ENCODE assay signal across 8 cellular contexts in the genomic region with DNA sequence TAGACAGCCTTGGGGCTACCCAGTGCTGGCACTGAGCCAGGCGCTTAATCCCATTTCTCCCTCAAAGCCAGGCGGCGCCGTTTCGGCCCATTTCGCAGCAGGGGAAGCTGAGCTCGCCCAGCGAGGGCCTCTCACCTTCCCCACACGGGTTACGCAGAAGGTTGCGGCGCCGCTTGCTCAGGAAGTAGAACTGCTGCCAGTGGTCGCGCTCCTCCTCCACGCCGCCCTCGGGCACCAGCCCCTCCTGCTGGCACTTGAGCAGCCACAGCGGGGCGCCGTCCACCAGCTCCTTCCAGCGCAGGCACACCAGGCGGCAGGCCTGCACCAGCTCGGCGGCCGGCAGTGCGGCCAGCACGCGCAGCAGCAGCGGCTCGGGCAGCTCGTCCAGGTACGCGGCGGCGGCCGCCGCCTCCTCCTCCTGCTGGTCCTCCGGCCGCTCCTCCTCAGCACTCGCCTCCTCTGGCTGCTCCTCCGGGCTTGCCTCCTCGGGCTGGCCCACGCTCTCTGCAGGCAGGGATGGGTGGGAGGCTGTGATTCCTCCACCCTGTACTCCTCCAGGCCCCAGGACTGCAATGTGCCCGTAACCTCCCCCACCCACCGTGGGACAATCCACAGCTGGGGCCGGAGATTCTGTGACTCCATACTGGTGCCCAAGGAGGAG. TPM values are rescaled to one million over a fixed set of nuclear protein-coding genes. Genes with fewer than 3 reads are reported as not detected.
DNase-seq lines count a peak whose midpoint lies in the region.

No MANE protein-coding gene starts in this region.

- H3K27me3 ChIP-seq in MG63: no peaks in the 10 kb centered on the region

- DNase-seq in DMS53 (lab: John Stamatoyannopoulos, UW) (peak; percentile 93), MG63 (peak; percentile 65), UCSD-AML1 (lab: John Stamatoyannopoulos, UW; ENCODE audit: unreplicated experiment) (peak; percentile 82), astrocyte of the hippocampus (ENCODE audit: low read depth, low spot score) (peak; percentile 87), NCI-H1048 (lab: John Stamatoyannopoulos, UW) (no peak), HPDE6-E6E7 (ENCODE audit: extremely low spot score) (no peak)
- DNase-seq in stimulated activated CD4-positive, alpha-beta T cell treated with anti-CD3 and anti-CD28 coated beads, Interleukin-12 subunit alpha, Interleukin-12 subunit beta, amount 100 ng/mL, for 4 hours: peak; percentile 68

- H3K9me3 ChIP-seq in MG63 (no peaks in the 10 kb centered on the region), iPS-18c (ENCODE audit: control insufficient read depth, insufficient read depth, low read length) (no peaks in the 10 kb centered on the region)

- H3K4me3 ChIP-seq in MG63 (no peak overlapping the region), iPS-18c (ENCODE audit: insufficient read depth, low read depth, low read length) (peak overlapping the region; percentile 28)

- H3K36me3 ChIP-seq in MG63: no peaks in the 10 kb centered on the region

RNA-seq across cellular contexts. Expression of a gene that starts 3.8 kb away (rescaled TPM):
- total RNA-seq in MG63 (2014; rRNA removed; shearing (Covaris generic); ENCODE audit: low replicate concordance): not detected in 2 replicates

RNA-seq across cellular contexts. Expression of a gene that starts 4.2 kb away (rescaled TPM):
- 11.3 and 23.1 TPM in 2 replicates for total RNA-seq in MG63 (2014; rRNA removed; shearing (Covaris generic); ENCODE audit: low replicate concordance)

RNA-seq across cellular contexts. Expression of a gene that starts 13.5 kb away (rescaled TPM):
- total RNA-seq in MG63 (2014; rRNA removed; shearing (Covaris generic); ENCODE audit: low replicate concordance): 9.7 and 17.3 TPM in 2 replicates

RNA-seq across cellular contexts. Expression of a gene that starts 30.5 kb away (rescaled TPM):
- total RNA-seq in MG63 (2014; rRNA removed; shearing (Covaris generic); ENCODE audit: low replicate concordance): 60.2 and 71.1 TPM in 2 replicates

RNA-seq across cellular contexts. Expression of a gene that starts 41.0 kb away (rescaled TPM):
- 0.36 TPM in 1 of 2 replicates, not detected in the other for total RNA-seq in MG63 (2014; rRNA removed; shearing (Covaris generic); ENCODE audit: low replicate concordance)

Comparison
In these comparisons a context has a peak if more than half of its experiments do, and no peak if none do; other contexts are left out.
1. DNase-seq: peak in DMS53 (single experiment), MG63 (single experiment), UCSD-AML1 (single experiment), astrocyte of the hippocampus (single experiment) and stimulated activated CD4-positive, alpha-beta T cell treated with anti-CD3 and anti-CD28 coated beads, Interleukin-12 subunit alpha, Interleukin-12 subunit beta, amount 100 ng/mL, for 4 hours (single experiment); none in NCI-H1048 (single experiment) and HPDE6-E6E7 (single experiment).